18 cellular contexts compared by ENCODE assay signal in genomic region chr9:134332266-134332665, GRCh38. TPM values are rescaled to one million over a fixed set of nuclear protein-coding genes. Genes with fewer than 3 reads are reported as not detected.
DNase-seq lines count a peak whose midpoint lies in the region; ATAC-seq, FAIRE-seq and TF ChIP-seq lines count a peak whose summit lies in the region.
"Had no signal": no experiment of that assay in that cellular context is flagged by ENCODE, and none has a peak within 500 bp of the region (broad histone marks: within the 10 kb centered on the region; RNA-seq: fewer than 3 reads in every experiment).

No MANE protein-coding gene starts in this region.

- peaks cover 41% of the 10 kb centered on the region for H3K79me1 ChIP-seq in H1 (ENCODE audit: low read depth, low read length)
- H3K79me1 ChIP-seq in mesenchymal stem cell (replicated peaks; ENCODE audit: low read length, poor library complexity, severe bottlenecking), result peaks cover 48% of the 10 kb centered on the region

- peaks cover 22% of the 10 kb centered on the region for H3K4me1 Mint-ChIP-seq in stimulated activated memory B cell treated with anti-CD40 and anti-IgM and Interleukin-4, amounts not matched to agents 10 μg/mL and 1 μg/mL and 100 μg/mL, for 72 hours

- no peak for TF ChIP-seq RAD21 in H1 (IDR thresholded peaks at IDR 0.05 in 1 of 2, conservative IDR thresholded peaks at IDR 0.05 in 1 of 2; ENCODE audit: low read depth in 2 of 2, low read length in 2 of 2)

- H3K14ac ChIP-seq in H1 (ENCODE audit: insufficient read length) (no peak overlapping the region), mesenchymal stem cell (ENCODE audit: low read length in 2 of 2) (no peak overlapping the region)

- POLR2A ChIA-PET in H1 (lab: Charles Lee; ENCODE audit: partially characterized antibody), result no interaction called here

- WGBS in H1 (ENCODE audit: extremely low coverage in 1 of 2, insufficient coverage in 1 of 2, insufficient read length in 1 of 2, insufficient replicate concordance in 2 of 2, low coverage in 1 of 2, low lambda C conversion rate in 2 of 2, missing lambda C conversion rate in 1 of 2), 2 experiments, result 94% methylated on average over 8 of the region's 13 CpGs; no CpG with 5 or more reads in 1 of the 2 experiments
- WGBS in mesenchymal stem cell, result 93% methylated on average over 13 of the region's 13 CpGs
- 67 to 82% (median 74%) methylated on average over 13 of the region's 13 CpGs for WGBS in small intestine, 3 donors

- H3K36me3 Mint-ChIP-seq in stimulated activated memory B cell treated with anti-CD40 and anti-IgM and Interleukin-4, amounts not matched to agents 10 μg/mL and 1 μg/mL and 100 μg/mL, for 72 hours, result no peaks in the 10 kb centered on the region
- H3K36me3 Mint-ChIP-seq: IgD-negative memory B cell had no signal

- H2BK120ac ChIP-seq in H1 (replicated peaks; ENCODE audit: low read depth, low read length), result no peak overlapping the region
- H2BK120ac ChIP-seq in mesenchymal stem cell (ENCODE audit: low read depth, low read length), result no peak overlapping the region

- H3K4me2 ChIP-seq in H1 (ENCODE audit: insufficient read depth in 1 of 2, low read depth in 2 of 2, low read length in 2 of 2) (no peak overlapping the region), mesenchymal stem cell (ENCODE audit: low read length, poor library complexity, severe bottlenecking) (no peak overlapping the region)
- H3K4me2 ChIP-seq: SK-N-SH had no signal

- no peak overlapping the region for H2BK15ac ChIP-seq in H1 (ENCODE audit: low read length)
- H2BK15ac ChIP-seq in mesenchymal stem cell (ENCODE audit: low read depth, poor library complexity, severe bottlenecking), result no peak overlapping the region

- peaks cover 8 to 94% of the 10 kb centered on the region in 2 experiments; a peak in 3 of 4 replicates for H3K79me2 ChIP-seq in H1 (ENCODE audit: control insufficient read depth in 1 of 2, insufficient read depth in 2 of 2, low read length in 2 of 2)

- no peak overlapping the region for H2BK12ac ChIP-seq in H1 (ENCODE audit: low read depth, low read length)
- H2BK12ac ChIP-seq in mesenchymal stem cell (ENCODE audit: low read length in 2 of 2), result no peak overlapping the region

- H3K4ac ChIP-seq in H1 (replicated peaks; ENCODE audit: insufficient read length, low read depth, low read length) (no peak overlapping the region), mesenchymal stem cell (ENCODE audit: low read depth in 1 of 2, low read length in 2 of 2) (no peak overlapping the region)

- H4K20me1 ChIP-seq in H1 (replicated peaks in 1 of 2; ENCODE audit: control insufficient read depth in 1 of 2, insufficient read depth in 2 of 2, low read length in 2 of 2), result peaks cover 20 to 36% of the 10 kb centered on the region in 2 experiments

- FAIRE-seq in H1 (lab: Jason Lieb, UNC), result no peak
- FAIRE-seq in small intestine (lab: Jason Lieb, UNC), result no peak
- FAIRE-seq: H54 had no signal

- H4K5ac ChIP-seq in H1 (ENCODE audit: insufficient read length, low read depth, low read length), result no peak overlapping the region

- no peak overlapping the region for H3K56ac ChIP-seq in H1 (replicated peaks; ENCODE audit: insufficient read length, low read depth, low read length)

- H3K4me3 ChIP-seq in Peyer's patch (peak overlapping the region in 1 of 4 donors; percentile 8), H1 (ENCODE audit: extremely low read depth in 1 of 4, insufficient read depth in 2 of 4, low read depth in 3 of 4, low read length in 4 of 4) (no peak overlapping the region), mesenchymal stem cell (ENCODE audit: insufficient read depth in 1 of 2, low read depth in 1 of 2, low read length in 2 of 2) (no peak overlapping the region), small intestine (ENCODE audit: low read depth in 1 of 2, low read length in 2 of 2) (no peak overlapping the region)

- H3K9me3 ChIP-seq in Peyer's patch (no peaks in the 10 kb centered on the region), H1 (ENCODE audit: insufficient read depth in 2 of 2, low read depth in 1 of 2, low read length in 1 of 2) (no peaks in the 10 kb centered on the region), mesenchymal stem cell (ENCODE audit: control insufficient read depth, low read length) (no peaks in the 10 kb centered on the region), small intestine (ENCODE audit: control insufficient read depth, low read depth) (no peaks in the 10 kb centered on the region)
- H3K9me3 ChIP-seq: BE2C, SK-N-SH had no signal

- no peak overlapping the region for H3K9ac ChIP-seq in H1 (replicated peaks in 1 of 4; ENCODE audit: extremely low read depth in 1 of 4, low read depth in 3 of 4, low read length in 3 of 4)
- H3K9ac ChIP-seq in mesenchymal stem cell (ENCODE audit: low read length), result no peak overlapping the region
- H3K9ac ChIP-seq: SK-N-SH had no signal

- H3K18ac ChIP-seq in H1 (ENCODE audit: extremely low read depth, low read length), result no peak overlapping the region; the same call in 1 of the 2 replicates
- no peak overlapping the region for H3K18ac ChIP-seq in mesenchymal stem cell (ENCODE audit: low read depth in 1 of 2, low read length in 2 of 2)

- H2BK20ac ChIP-seq in H1 (ENCODE audit: low read length), result no peak overlapping the region

- peak; percentile 5 for ATAC-seq in stimulated activated memory B cell treated with anti-CD40 and anti-IgM and Interleukin-4, amounts not matched to agents 10 μg/mL and 1 μg/mL and 100 μg/mL, for 72 hours
- ATAC-seq in foreskin keratinocyte, result no peak
- ATAC-seq: PC-3 had no signal

- H2BK5ac ChIP-seq in H1 (ENCODE audit: low read depth, low read length), result peak overlapping the region; percentile 60
- no peak overlapping the region for H2BK5ac ChIP-seq in mesenchymal stem cell (ENCODE audit: low read depth, low read length, poor library complexity, severe bottlenecking)

- H4K8ac ChIP-seq in H1 (ENCODE audit: extremely low read depth, insufficient read depth, low read length) (peak overlapping the region; percentile 82), mesenchymal stem cell (ENCODE audit: low read length) (no peak overlapping the region)

- no peak for TF ChIP-seq EP300 in H1 (IDR thresholded peaks at IDR 0.05; ENCODE audit: borderline replicate concordance in 1 of 2, low read depth in 2 of 2, low read length in 2 of 2)

- no peak overlapping the region for H3K4me3 Mint-ChIP-seq in stimulated activated memory B cell treated with anti-CD40 and anti-IgM and Interleukin-4, amounts not matched to agents 10 μg/mL and 1 μg/mL and 100 μg/mL, for 72 hours
- H3K4me3 Mint-ChIP-seq: IgD-negative memory B cell had no signal

- H2AK5ac ChIP-seq in H1 (ENCODE audit: low read depth, low read length) (no peak overlapping the region), mesenchymal stem cell (ENCODE audit: low read length, severe bottlenecking) (no peak overlapping the region)

- CTCF ChIA-PET in H1 (lab: Charles Lee; ENCODE audit: partially characterized antibody), result no interaction called here

- no peak overlapping the region for H4K91ac ChIP-seq in H1 (replicated peaks; ENCODE audit: insufficient read length, low read length)
- peak overlapping the region; percentile 52 for H4K91ac ChIP-seq in mesenchymal stem cell (ENCODE audit: low read length)

- H3K27ac ChIP-seq in Peyer's patch (peak overlapping the region in 3 of 4 donors; percentile 80 to 98 (median 80)), H1 (ENCODE audit: low read depth, low read length) (peak overlapping the region; percentile 51; the same call in 1 of the 2 replicates), mesenchymal stem cell (ENCODE audit: low read length, poor library complexity, severe bottlenecking) (no peak overlapping the region), small intestine (ENCODE audit: low read depth in 1 of 2, low read length in 1 of 2) (peak overlapping the region in 1 of 2 donors; percentile 96), foreskin keratinocyte (no peak overlapping the region)

- H3K4me1 ChIP-seq in Peyer's patch (peaks cover 2 to 99% (median 24%) of the 10 kb centered on the region in 4 donors), H1 (replicated peaks in 1 of 4; ENCODE audit: control insufficient read depth in 3 of 4, insufficient read depth in 4 of 4, low read length in 3 of 4) (peaks cover 0 to 27% (median 13%) of the 10 kb centered on the region in 4 experiments; a peak in 6 of 7 replicates), mesenchymal stem cell (ENCODE audit: control insufficient read depth, insufficient read depth, low read depth, low read length) (peaks cover 96% of the 10 kb centered on the region), small intestine (ENCODE audit: control insufficient read depth in 2 of 2, insufficient read depth in 1 of 2, low read depth in 1 of 2, low read length in 1 of 2) (peaks cover 25 to 31% of the 10 kb centered on the region in 2 donors), foreskin keratinocyte (peaks cover 10% of the 10 kb centered on the region)

- no peak for TF ChIP-seq CTCF in Peyer's patch (IDR thresholded peaks at IDR 0.05)
- no peak for TF ChIP-seq CTCF in H1 (IDR thresholded peaks at IDR 0.05; ENCODE audit: control extremely low read depth in 1 of 3, insufficient read depth in 1 of 3, low read depth in 1 of 3, low read length in 3 of 3)
- no peak for TF ChIP-seq CTCF in foreskin keratinocyte (conservative IDR thresholded peaks at IDR 0.05)

- TF ChIP-seq POLR2A in Peyer's patch (IDR thresholded peaks at IDR 0.05) (no peak), H1 (IDR thresholded peaks at IDR 0.05; ENCODE audit: control extremely low read depth in 1 of 2, low read depth in 2 of 2, low read length in 2 of 2) (no peak)

- no peak overlapping the region for H3K27ac Mint-ChIP-seq in stimulated activated memory B cell treated with anti-CD40 and anti-IgM and Interleukin-4, amounts not matched to agents 10 μg/mL and 1 μg/mL and 100 μg/mL, for 72 hours
- H3K27ac Mint-ChIP-seq: IgD-negative memory B cell had no signal

- DNase-seq in Peyer's patch (no peak), H1 (ENCODE audit: low read depth in 1 of 2, low spot score in 2 of 2) (no peak), mesenchymal stem cell (no peak), GDM1 (lab: John Stamatoyannopoulos, UW) (no peak), small intestine (no peak), foreskin keratinocyte (no peak)
- DNase-seq: BE2C; DMS 273 treated with DMSO at 0.1 percent for 48 hours; EL; NCI-H1417 treated with DMSO at 0.1 percent for 48 hours; NCI-H2029; NCI-H69; NK-92 treated with Interleukin-12 subunit alpha and Interleukin-12 subunit beta, amount 100 ng/mL, for 24 hours; PC-3; SK-N-SH had no signal

- no peaks in the 10 kb centered on the region for H3K36me3 ChIP-seq in Peyer's patch
- no peaks in the 10 kb centered on the region for H3K36me3 ChIP-seq in H1 (ENCODE audit: control insufficient read depth in 2 of 4, insufficient read depth in 4 of 4, low read length in 3 of 4)
- peaks cover 0 to 2% of the 10 kb centered on the region in 2 experiments for H3K36me3 ChIP-seq in mesenchymal stem cell (ENCODE audit: control insufficient read depth in 1 of 2, insufficient read depth in 2 of 2, low read depth in 1 of 2, low read length in 2 of 2)
- no peaks in the 10 kb centered on the region for H3K36me3 ChIP-seq in small intestine (ENCODE audit: control insufficient read depth in 2 of 2, insufficient read depth in 2 of 2, low read length in 2 of 2)
- H3K36me3 ChIP-seq: BE2C had no signal

- no peaks in the 10 kb centered on the region for H3K9me3 Mint-ChIP-seq in stimulated activated memory B cell treated with anti-CD40 and anti-IgM and Interleukin-4, amounts not matched to agents 10 μg/mL and 1 μg/mL and 100 μg/mL, for 72 hours
- H3K9me3 Mint-ChIP-seq: IgD-negative memory B cell had no signal

- no peaks in the 10 kb centered on the region for H3K23me2 ChIP-seq in H1 (ENCODE audit: low read depth, low read length)

- H3K23ac ChIP-seq in H1 (ENCODE audit: insufficient read length) (no peak overlapping the region), mesenchymal stem cell (ENCODE audit: low read length in 2 of 2) (no peak overlapping the region)

- H3K27me3 Mint-ChIP-seq in stimulated activated memory B cell treated with anti-CD40 and anti-IgM and Interleukin-4, amounts not matched to agents 10 μg/mL and 1 μg/mL and 100 μg/mL, for 72 hours, result peaks cover 21% of the 10 kb centered on the region

- H2AFZ ChIP-seq in H1 (ENCODE audit: low read length) (no peak overlapping the region), mesenchymal stem cell (ENCODE audit: low read depth, low read length) (no peak overlapping the region)

- H3K27me3 ChIP-seq in Peyer's patch (no peaks in the 10 kb centered on the region), H1 (replicated peaks in 1 of 4; ENCODE audit: control insufficient read depth in 3 of 4, extremely low read depth in 1 of 4, insufficient read depth in 3 of 4, low read length in 3 of 4) (no peaks in the 10 kb centered on the region), mesenchymal stem cell (ENCODE audit: control insufficient read depth in 1 of 2, insufficient read depth in 1 of 2, low read length in 2 of 2) (no peaks in the 10 kb centered on the region), small intestine (ENCODE audit: control insufficient read depth in 2 of 2, insufficient read depth in 2 of 2, low read length in 2 of 2) (no peaks in the 10 kb centered on the region), foreskin keratinocyte (no peaks in the 10 kb centered on the region)
- H3K27me3 ChIP-seq: BE2C had no signal

RNA-seq across cellular contexts. Expression of gene RXRA, which starts 6.0 kb away (rescaled TPM):
- total RNA-seq in Peyer's patch (10 to 100 TPM; 54.5 to 83.6 (median 65.4) TPM), foreskin keratinocyte (24.1 and 25.2 TPM in 2 replicates)
- 28.1 and 29.4 TPM in 2 replicates for total RNA-seq in H1 (2021; fragmentation: NEBNext Ultra II Directional; extraction: Animal tissue kit (Norgen Biotek cat#: 25700))
- polyA plus RNA-seq in H1 (2011; rRNA removed) (9.8 and 21.0 TPM in 2 replicates), small intestine (10 to 100 TPM; 30.8 to 48.3 (median 34.7) TPM), foreskin keratinocyte (16.5 and 18.3 TPM in 2 replicates)
- 14.3 TPM for polyA plus RNA-seq in H1 (2011; cell fraction: cytosol; rRNA removed)
- 27.1 TPM for polyA plus RNA-seq in H1 (2011; cell fraction: nucleus; rRNA removed)
- 14.2 to 23.4 TPM (median 21.5 TPM) in 4 replicates for polyA plus RNA-seq in H1 (2012, experiment 1 of 2)
- 17.1 TPM for polyA plus RNA-seq in H1 (2012, experiment 2 of 2)
- polyA plus RNA-seq in H1 (2013, experiment 1 of 2), result 14.4 TPM
- 14.7 TPM for polyA plus RNA-seq in H1 (2013, experiment 2 of 2)
- polyA minus RNA-seq in H1 (2011; rRNA and poly(A)+ RNA removed), result 9.7 and 12.2 TPM in 2 replicates
- 14.5 TPM for polyA minus RNA-seq in H1 (2011; cell fraction: cytosol; rRNA and poly(A)+ RNA removed)
- 13.4 TPM for polyA minus RNA-seq in H1 (2011; cell fraction: nucleus; rRNA and poly(A)+ RNA removed)
- polyA plus RNA-seq in mesenchymal stem cell (2013, experiment 1 of 2), result 37.8 TPM
- polyA plus RNA-seq in mesenchymal stem cell (2013, experiment 2 of 2), result 38.3 TPM

Comparison
In these comparisons a context has a peak if more than half of its experiments do, and no peak if none do; other contexts are left out.
1. H3K27ac ChIP-seq: peak in Peyer's patch (3 of 4) and H1 (single experiment); none in mesenchymal stem cell (single experiment) and foreskin keratinocyte (single experiment).